Comparison of ENCODE assay signal across 15 cellular contexts in genomic region chr1:115781343-115781742, GRCh38. TPM values are rescaled to one million over a fixed set of nuclear protein-coding genes. Genes with fewer than 3 reads are reported as not detected.
A peak's percentile ranks its signal among the peaks of the same experiment; 100 is the strongest.
DNase-seq lines count a peak whose midpoint lies in the region; ATAC-seq and TF ChIP-seq lines count a peak whose summit lies in the region.
"Had no signal": no experiment of that assay in that cellular context is flagged by ENCODE, and none has a peak within 500 bp of the region (broad histone marks: within the 10 kb centered on the region; RNA-seq: fewer than 3 reads in every experiment).

No MANE protein-coding gene starts in this region.

- H3K27me3 ChIP-seq in MG63 (no peaks in the 10 kb centered on the region), heart left ventricle (peaks cover 0 to 9% (median 0%) of the 10 kb centered on the region in 9 donors)

- no peak overlapping the region for H3K27ac ChIP-seq in heart left ventricle
- H3K27ac ChIP-seq: parathyroid adenoma, transverse colon had no signal

- 83 to 95% (median 89%) methylated on average over 1 of the region's 1 CpG for WGBS in heart left ventricle, 4 donors

- H3K36me3 ChIP-seq in MG63 = no peaks in the 10 kb centered on the region
- H3K36me3 ChIP-seq in heart left ventricle = no peaks in the 10 kb centered on the region
- H3K36me3 ChIP-seq: transverse colon had no signal

- TF ChIP-seq POLR2A in heart left ventricle (IDR thresholded peaks at IDR 0.05) = no peak

- no peak for TF ChIP-seq CTCF in AG10803 (conservative IDR thresholded peaks at IDR 0.05; ENCODE audit: low read length)
- no peak for TF ChIP-seq CTCF in choroid plexus epithelial cell (conservative IDR thresholded peaks at IDR 0.05; ENCODE audit: low read depth, low read length)
- TF ChIP-seq CTCF in heart left ventricle (IDR thresholded peaks at IDR 0.05) = no peak

- H3K9me3 ChIP-seq in MG63 (0 out of 2 replicates have a peak, but pooled peaks cover 1% of the 10 kb centered on the region), heart left ventricle (no peaks in the 10 kb centered on the region)
- H3K9me3 ChIP-seq: transverse colon had no signal

- no peak for ATAC-seq in GM19035 (IDR thresholded peaks at IDR 0.05; ENCODE audit: unreplicated experiment)
- ATAC-seq in heart left ventricle = no peak
- ATAC-seq: SK-N-SH treated with all-trans-retinoic acid at 6 μM for 48 hours, WTC11 had no signal

- H3K4me3 ChIP-seq in AG10803 (ENCODE audit: low read length) (no peak overlapping the region), MG63 (no peak overlapping the region), choroid plexus epithelial cell (ENCODE audit: low read depth, low read length) (no peak overlapping the region), heart left ventricle (no peak overlapping the region)
- H3K4me3 ChIP-seq: transverse colon had no signal

- peaks cover 0 to 8% (median 0%) of the 10 kb centered on the region in 12 donors for H3K4me1 ChIP-seq in heart left ventricle
- H3K4me1 ChIP-seq: parathyroid adenoma, transverse colon had no signal

- DNase-seq in AG10803 (ENCODE audit: low read depth) = peak; percentile 75
- DNase-seq in MG63 = peak; percentile 71
- peak; percentile 58 for DNase-seq in choroid plexus epithelial cell (ENCODE audit: low read depth)
- DNase-seq in kidney tubule cell (ENCODE audit: low spot score) = peak; percentile 53
- no peak for DNase-seq in heart left ventricle
- DNase-seq in SIG-M5 (lab: John Stamatoyannopoulos, UW) = no peak
- DNase-seq in NCI-H1436 treated with DMSO at 0.1 percent for 48 hours (lab: John Stamatoyannopoulos, UW) = no peak
- DNase-seq: MM.1S; NCI-H2171; NK-92 treated with Interleukin-12 subunit alpha and Interleukin-12 subunit beta, amount 100 ng/mL, for 24 hours; transverse colon had no signal

- intact Hi-C loops in heart left ventricle (cut with DNase I) = no loop called here

RNA-seq across cellular contexts. Expression of gene CASQ2, which starts 12.8 kb away (rescaled TPM):
- total RNA-seq in MG63 (2014; rRNA removed; shearing (Covaris generic); ENCODE audit: low replicate concordance) = not detected in 2 replicates
- 1,000 to 10,000 TPM in 5 of 9 donors, 100 to 1,000 TPM in 4; 700 to 1,692 (median 1,156) TPM for total RNA-seq in heart left ventricle
- polyA plus RNA-seq in heart left ventricle = 100 to 1,000 TPM; 444 to 563 TPM
- total RNA-seq: WTC11 had no signal

RNA-seq across cellular contexts. Expression of gene NHLH2, which starts 59.6 kb away (rescaled TPM):
- total RNA-seq in MG63 (2014; rRNA removed; shearing (Covaris generic); ENCODE audit: low replicate concordance) = not detected in 2 replicates
- total RNA-seq in heart left ventricle = not detected
- not detected for polyA plus RNA-seq in heart left ventricle
- total RNA-seq: transverse colon had no signal

Comparison
In these comparisons a context has a peak if more than half of its experiments do, and no peak if none do; other contexts are left out.
1. DNase-seq: peak in AG10803 (single experiment), MG63 (single experiment), choroid plexus epithelial cell (single experiment) and kidney tubule cell (single experiment); none in heart left ventricle (0 of 5), SIG-M5 (single experiment) and NCI-H1436 treated with DMSO at 0.1 percent for 48 hours (single experiment).
2. RNA of gene CASQ2, which starts 12.8 kb away (total RNA-seq): 700 to 1,692 TPM in heart left ventricle; not detected in MG63; every median in the first group is over 100 times any median in the second.